1 cellular context compared by ENCODE assay signal in the genomic region with DNA sequence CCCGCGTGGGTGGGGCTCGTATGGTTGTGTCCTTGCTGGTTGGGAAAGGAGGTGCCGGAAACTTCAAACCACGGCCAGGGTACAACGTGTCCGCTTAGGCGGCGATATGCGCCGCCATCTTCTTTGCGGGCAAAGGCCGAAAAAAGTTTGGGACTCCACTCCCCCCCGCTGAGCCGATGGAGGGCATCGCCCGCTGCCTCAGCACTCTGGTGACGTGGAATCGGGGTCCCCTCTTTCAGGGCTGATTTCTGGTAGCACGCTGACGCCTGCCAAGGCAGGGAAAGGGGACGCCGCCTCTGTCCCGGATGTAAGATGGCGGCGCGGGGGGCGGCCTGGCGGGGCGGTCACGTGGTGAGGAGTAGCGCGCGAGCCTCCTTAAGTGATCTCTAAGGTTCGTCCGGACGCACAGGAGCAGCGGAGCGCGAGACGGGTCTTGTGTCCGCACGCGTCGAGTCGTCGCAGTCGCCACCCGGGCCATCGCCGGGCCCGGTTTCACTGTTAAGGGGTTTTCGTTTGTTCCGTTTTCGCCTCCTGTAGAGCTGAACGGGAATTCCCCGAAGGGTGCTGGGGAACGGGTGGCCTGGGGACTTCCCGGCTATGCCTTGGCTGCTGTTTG.
TF ChIP-seq lines count a peak whose summit lies in the region.

No MANE protein-coding gene starts in this region.

TF ChIP-seq in WTC11, 78 proteins besides CTCF, POLR2A, EP300 and RAD21 (continued from another document):
- TF ChIP-seq, protein P1, sequence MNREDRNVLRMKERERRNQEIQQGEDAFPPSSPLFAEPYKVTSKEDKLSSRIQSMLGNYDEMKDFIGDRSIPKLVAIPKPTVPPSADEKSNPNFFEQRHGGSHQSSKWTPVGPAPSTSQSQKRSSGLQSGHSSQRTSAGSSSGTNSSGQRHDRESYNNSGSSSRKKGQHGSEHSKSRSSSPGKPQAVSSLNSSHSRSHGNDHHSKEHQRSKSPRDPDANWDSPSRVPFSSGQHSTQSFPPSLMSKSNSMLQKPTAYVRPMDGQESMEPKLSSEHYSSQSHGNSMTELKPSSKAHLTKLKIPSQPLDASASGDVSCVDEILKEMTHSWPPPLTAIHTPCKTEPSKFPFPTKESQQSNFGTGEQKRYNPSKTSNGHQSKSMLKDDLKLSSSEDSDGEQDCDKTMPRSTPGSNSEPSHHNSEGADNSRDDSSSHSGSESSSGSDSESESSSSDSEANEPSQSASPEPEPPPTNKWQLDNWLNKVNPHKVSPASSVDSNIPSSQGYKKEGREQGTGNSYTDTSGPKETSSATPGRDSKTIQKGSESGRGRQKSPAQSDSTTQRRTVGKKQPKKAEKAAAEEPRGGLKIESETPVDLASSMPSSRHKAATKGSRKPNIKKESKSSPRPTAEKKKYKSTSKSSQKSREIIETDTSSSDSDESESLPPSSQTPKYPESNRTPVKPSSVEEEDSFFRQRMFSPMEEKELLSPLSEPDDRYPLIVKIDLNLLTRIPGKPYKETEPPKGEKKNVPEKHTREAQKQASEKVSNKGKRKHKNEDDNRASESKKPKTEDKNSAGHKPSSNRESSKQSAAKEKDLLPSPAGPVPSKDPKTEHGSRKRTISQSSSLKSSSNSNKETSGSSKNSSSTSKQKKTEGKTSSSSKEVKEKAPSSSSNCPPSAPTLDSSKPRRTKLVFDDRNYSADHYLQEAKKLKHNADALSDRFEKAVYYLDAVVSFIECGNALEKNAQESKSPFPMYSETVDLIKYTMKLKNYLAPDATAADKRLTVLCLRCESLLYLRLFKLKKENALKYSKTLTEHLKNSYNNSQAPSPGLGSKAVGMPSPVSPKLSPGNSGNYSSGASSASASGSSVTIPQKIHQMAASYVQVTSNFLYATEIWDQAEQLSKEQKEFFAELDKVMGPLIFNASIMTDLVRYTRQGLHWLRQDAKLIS (CRISPR knock-in tag; IDR thresholded peaks at IDR 0.05; ENCODE audit: borderline replicate concordance): peak; percentile 93; the same call in 1 of the 2 replicates
- TF ChIP-seq ATF1 (CRISPR knock-in tag; IDR thresholded peaks at IDR 0.05): no peak
